ENCODE assay signal across 11 cellular contexts in genomic region chr5:142600611-142601360, GRCh38.
DNase-seq lines count a peak whose midpoint lies in the region; ATAC-seq and TF ChIP-seq lines count a peak whose summit lies in the region.
"Had no signal": no experiment of that assay in that cellular context is flagged by ENCODE, and none has a peak within 500 bp of the region (broad histone marks: within the 10 kb centered on the region; RNA-seq: fewer than 3 reads in every experiment).

No MANE protein-coding gene starts in this region.

- peak; percentile 12 for DNase-seq in NCI-H146 (lab: John Stamatoyannopoulos, UW)
- DNase-seq in NCI-H146 treated with DMSO at 0.1 percent for 48 hours (lab: John Stamatoyannopoulos, UW; ENCODE audit: unreplicated experiment): no peak
- peak in 2 of 10 donors; percentile 8 to 48 for DNase-seq in dorsolateral prefrontal cortex
- peak; percentile 75 for DNase-seq in aorta
- DNase-seq in CD8-positive, alpha-beta memory T cell: no peak
- DNase-seq in stimulated activated CD4-positive, alpha-beta T cell treated with anti-CD3 and anti-CD28 coated beads, Interleukin-4, amount 100 ng/mL, for 4 hours: no peak
- DNase-seq: central memory CD4-positive, alpha-beta T cell; occipital lobe; T-helper 9 cell had no signal

- H3K4me1 ChIP-seq in mesodermal cell (ENCODE audit: control insufficient read depth, insufficient read depth, low read length, poor library complexity, severe bottlenecking) (peaks cover 37% of the 10 kb centered on the region), aorta (ENCODE audit: control insufficient read depth in 1 of 2, insufficient read depth in 2 of 2, low read length in 2 of 2) (peaks cover 2 to 5% of the 10 kb centered on the region in 2 donors)
- H3K4me1 ChIP-seq in CD8-positive, alpha-beta memory T cell (ENCODE audit: insufficient read depth, low read length): no peaks in the 10 kb centered on the region

- ATAC-seq in aorta (ENCODE audit: low FRiP score): peak; percentile 84
- ATAC-seq in HG03139 (IDR thresholded peaks at IDR 0.05; ENCODE audit: unreplicated experiment): no peak

- peaks cover 0 to 2% (median 0%) of the 10 kb centered on the region in 5 donors for H3K9me3 Mint-ChIP-seq in CD8-positive, alpha-beta memory T cell

- H3K9me3 ChIP-seq in mesodermal cell (ENCODE audit: control insufficient read depth, low read length) (no peaks in the 10 kb centered on the region), aorta (ENCODE audit: control insufficient read depth, low read length) (no peaks in the 10 kb centered on the region)
- H3K9me3 ChIP-seq in CD8-positive, alpha-beta memory T cell (ENCODE audit: low read length): no peaks in the 10 kb centered on the region

- WGBS in mesodermal cell (ENCODE audit: insufficient coverage in 2 of 2), 2 experiments: 85 to 91% methylated on average over 18 to 19 of the region's 20 CpGs
- 10% methylated on average over 20 of the region's 20 CpGs for WGBS in aorta, 2 donors

- H3K27me3 ChIP-seq in dorsolateral prefrontal cortex (no peaks in the 10 kb centered on the region), aorta (ENCODE audit: control insufficient read depth in 1 of 2, insufficient read depth in 2 of 2, low read length in 1 of 2) (no peaks in the 10 kb centered on the region)
- H3K27me3 ChIP-seq in CD8-positive, alpha-beta memory T cell (ENCODE audit: insufficient read depth, low read length, poor library complexity, severe bottlenecking): peaks cover 5% of the 10 kb centered on the region

- no peaks in the 10 kb centered on the region for H3K36me3 Mint-ChIP-seq in CD8-positive, alpha-beta memory T cell

- no peaks in the 10 kb centered on the region for H3K4me1 Mint-ChIP-seq in CD8-positive, alpha-beta memory T cell

- CTCF ChIA-PET in CD8-positive, alpha-beta memory T cell (lab: Charles Lee): no interaction called here

- H3K4me3 Mint-ChIP-seq in CD8-positive, alpha-beta memory T cell: no peak overlapping the region

- peak overlapping the region in 25 of 59 donors; percentile 1 to 45 (median 9) for H3K4me3 ChIP-seq in dorsolateral prefrontal cortex
- no peak overlapping the region for H3K4me3 ChIP-seq in mesodermal cell (ENCODE audit: extremely low read depth, insufficient read depth, low read length, poor library complexity, severe bottlenecking)
- H3K4me3 ChIP-seq in aorta (ENCODE audit: low read length in 2 of 2): no peak overlapping the region
- H3K4me3 ChIP-seq in CD8-positive, alpha-beta memory T cell (ENCODE audit: low read length): no peak overlapping the region

- POLR2A ChIA-PET in CD8-positive, alpha-beta memory T cell (lab: Charles Lee): no interaction called here

- peak overlapping the region in 51 of 59 donors; percentile 1 to 77 (median 55) for H3K27ac ChIP-seq in dorsolateral prefrontal cortex
- peak overlapping the region; percentile 17 for H3K27ac ChIP-seq in mesodermal cell (ENCODE audit: low read depth, low read length, severe bottlenecking)
- H3K27ac ChIP-seq in aorta (ENCODE audit: low read depth in 1 of 2, low read length in 2 of 2): peak overlapping the region; percentile 44 to 80
- no peak overlapping the region for H3K27ac ChIP-seq in CD8-positive, alpha-beta memory T cell (ENCODE audit: low read depth, low read length)

- intact Hi-C loops in dorsolateral prefrontal cortex (cut with DNase I) (no loop called here), aorta (cut with DNase I) (no loop called here)

- TF ChIP-seq CTCF in dorsolateral prefrontal cortex (IDR thresholded peaks at IDR 0.05 in 54 of 56, conservative IDR thresholded peaks at IDR 0.05 in 2 of 56; ENCODE audit: low read depth in 1 of 56, partially characterized antibody in 56 of 56): peak in 2 of 56 donors; percentile 10 to 17

- H3K36me3 ChIP-seq in mesodermal cell (ENCODE audit: control insufficient read depth, insufficient read depth, low read length): peaks cover 4% of the 10 kb centered on the region
- no peaks in the 10 kb centered on the region for H3K36me3 ChIP-seq in aorta (ENCODE audit: control insufficient read depth in 1 of 2, insufficient read depth in 2 of 2, low read length in 1 of 2)
- H3K36me3 ChIP-seq in CD8-positive, alpha-beta memory T cell (ENCODE audit: insufficient read depth, low read length): no peaks in the 10 kb centered on the region

- H3K27me3 Mint-ChIP-seq in CD8-positive, alpha-beta memory T cell: peaks cover 8 to 62% of the 10 kb centered on the region in 2 donors

- H3K27ac Mint-ChIP-seq in CD8-positive, alpha-beta memory T cell: no peak overlapping the region

Comparison
In these comparisons a context has a peak if more than half of its experiments do, and no peak if none do; other contexts are left out.
1. DNase-seq: peak in NCI-H146 (single experiment) and aorta (2 of 2); none in NCI-H146 treated with DMSO at 0.1 percent for 48 hours (single experiment), CD8-positive, alpha-beta memory T cell (0 of 5) and stimulated activated CD4-positive, alpha-beta T cell treated with anti-CD3 and anti-CD28 coated beads, Interleukin-4, amount 100 ng/mL, for 4 hours (0 of 2).